Comparison of ENCODE assay signal across 27 cellular contexts in genomic region chr10:48895198-48895720, GRCh38. TPM values are rescaled to one million over a fixed set of nuclear protein-coding genes. Genes with fewer than 3 reads are reported as not detected.
"Had no signal": no experiment of that assay in that cellular context is flagged by ENCODE, and none has a peak within 500 bp of the region (broad histone marks: within the 10 kb centered on the region; RNA-seq: fewer than 3 reads in every experiment).

No MANE protein-coding gene starts in this region.

- H3K27me3 ChIP-seq: adrenal gland, ascending aorta, brain microvascular endothelial cell, gastrocnemius medialis, ovary, testis, upper lobe of left lung had no signal

- H3K27me3 Mint-ChIP-seq: activated naive CD8-positive, alpha-beta T cell; stimulated activated naive CD8-positive, alpha-beta T cell treated with anti-CD3 and anti-CD28 coated beads, Interleukin-15, Interleukin-2, amounts not matched to agents 100 ng/mL and 50 ng/mL, for 24 hours; T-cell had no signal

- H3K27ac Mint-ChIP-seq: activated CD8-positive, alpha-beta T cell treated with anti-CD3 and anti-CD28 coated beads, Interleukin-2, amount 10 ng/mL, durations not matched to agents 7 days and 5 days; activated naive CD8-positive, alpha-beta T cell; mesothelial cell of epicardium; natural killer cell; stimulated activated naive CD8-positive, alpha-beta T cell treated with anti-CD3 and anti-CD28 coated beads, Interleukin-15, Interleukin-2, amounts not matched to agents 100 ng/mL and 50 ng/mL, for 24 hours; T-cell had no signal

- H3K4me1 ChIP-seq: adrenal gland, ascending aorta, gastrocnemius medialis, psoas muscle, testis had no signal

- H3K4me3 Mint-ChIP-seq: activated CD8-positive, alpha-beta T cell treated with anti-CD3 and anti-CD28 coated beads, Interleukin-2, amount 10 ng/mL, durations not matched to agents 7 days and 5 days; activated naive CD8-positive, alpha-beta T cell; mesothelial cell of epicardium; natural killer cell; stimulated activated naive CD8-positive, alpha-beta T cell treated with anti-CD3 and anti-CD28 coated beads, Interleukin-15, Interleukin-2, amounts not matched to agents 100 ng/mL and 50 ng/mL, for 24 hours; T-cell had no signal

- H3K27ac ChIP-seq: adrenal gland, ascending aorta, brain microvascular endothelial cell, gastrocnemius medialis, left ventricle myocardium inferior, ovary, psoas muscle, testis had no signal

- H3K36me3 ChIP-seq: adrenal gland, ascending aorta, brain microvascular endothelial cell, gastrocnemius medialis, left ventricle myocardium inferior, ovary, upper lobe of left lung had no signal

- H3K9me3 Mint-ChIP-seq: mesothelial cell of epicardium; natural killer cell; stimulated activated naive CD8-positive, alpha-beta T cell treated with anti-CD3 and anti-CD28 coated beads, Interleukin-15, Interleukin-2, amounts not matched to agents 100 ng/mL and 50 ng/mL, for 24 hours; T-cell had no signal

- ATAC-seq: activated CD8-positive, alpha-beta T cell treated with anti-CD3 and anti-CD28 coated beads, Interleukin-2, amount 10 ng/mL, durations not matched to agents 7 days and 5 days; gastrocnemius medialis; natural killer cell; psoas muscle; right cardiac atrium; T-cell had no signal

- H3K4me3 ChIP-seq: adrenal gland, ascending aorta, gastrocnemius medialis, left ventricle myocardium inferior, ovary, psoas muscle, testis, upper lobe of left lung had no signal

- H3K36me3 Mint-ChIP-seq: activated naive CD8-positive, alpha-beta T cell; mesothelial cell of epicardium; natural killer cell; T-cell had no signal

- H3K4me1 Mint-ChIP-seq: mesothelial cell of epicardium, natural killer cell, T-cell had no signal

- DNase-seq: activated CD4-positive, alpha-beta T cell treated with anti-CD3 and anti-CD28 coated beads for 1 hour; activated CD4-positive, alpha-beta T cell treated with anti-CD3 and anti-CD28 coated beads, Interleukin-2, amount 50 U/mL, for 1 hour; activated CD8-positive, alpha-beta T cell treated with anti-CD3 and anti-CD28 coated beads, Interleukin-2, amount 10 ng/mL, durations not matched to agents 7 days and 5 days; activated gamma-delta T cell treated with Interleukin-2 at 50 U/mL for 16 hours; adrenal gland; brain microvascular endothelial cell; caudate nucleus; dermis blood vessel endothelial cell; effector CD8-positive, alpha-beta T cell; erythroblast; gastrocnemius medialis; hypothalamus; left ventricle myocardium inferior; mammary epithelial cell; natural killer cell; ovary; psoas muscle; right cardiac atrium; stimulated activated CD4-positive, alpha-beta T cell treated with anti-CD3 and anti-CD28 coated beads, Interleukin-12 subunit alpha, Interleukin-12 subunit beta, amount 100 ng/mL, for 4 hours; stimulated activated CD4-positive, alpha-beta T cell treated with anti-CD3 and anti-CD28 coated beads, Interleukin-4, amount 100 ng/mL, for 4 hours; T-cell; testis; upper lobe of left lung had no signal

- H3K9me3 ChIP-seq: adrenal gland, ascending aorta, gastrocnemius medialis, left ventricle myocardium inferior, ovary, psoas muscle, testis, upper lobe of left lung had no signal

RNA-seq across cellular contexts. Expression of gene LRRC18, which starts 44.4 kb away (rescaled TPM):
- total RNA-seq: adrenal gland, ascending aorta, dermis blood vessel endothelial cell, gastrocnemius medialis, left ventricle myocardium inferior, mammary epithelial cell, mesothelial cell of epicardium, natural killer cell, psoas muscle, right cardiac atrium, T-cell had no signal
- polyA plus RNA-seq: adrenal gland, mammary epithelial cell, psoas muscle, right cardiac atrium had no signal
